In genomic region chr5:123937230-123937629, GRCh38 we compare ENCODE assay signal across 8 cellular contexts.
DNase-seq lines count a peak whose midpoint lies in the region; ATAC-seq and TF ChIP-seq lines count a peak whose summit lies in the region.

No MANE protein-coding gene starts in this region.

- H3K4me3 ChIP-seq in H7 (ENCODE audit: insufficient read depth, low read depth, low read length) (no peak overlapping the region), Peyer's patch (no peak overlapping the region), esophagus squamous epithelium (no peak overlapping the region), psoas muscle (no peak overlapping the region)

- H3K27me3 ChIP-seq in H7 (ENCODE audit: control insufficient read depth, insufficient read depth, low read length) = no peaks in the 10 kb centered on the region
- H3K27me3 ChIP-seq in Peyer's patch = no peaks in the 10 kb centered on the region
- no peaks in the 10 kb centered on the region for H3K27me3 ChIP-seq in esophagus squamous epithelium
- no peaks in the 10 kb centered on the region for H3K27me3 ChIP-seq in psoas muscle (ENCODE audit: insufficient read depth in 3 of 3, low read length in 2 of 3)

- 0 out of 2 replicates have a peak, but pooled peaks cover 2% of the 10 kb centered on the region for H3K36me3 ChIP-seq in H7 (replicated peaks; ENCODE audit: control insufficient read depth, insufficient read depth, low read length)
- H3K36me3 ChIP-seq in Peyer's patch = no peaks in the 10 kb centered on the region
- no peaks in the 10 kb centered on the region for H3K36me3 ChIP-seq in esophagus squamous epithelium
- H3K36me3 ChIP-seq in psoas muscle (ENCODE audit: insufficient read depth in 1 of 2, low read depth in 1 of 2) = no peaks in the 10 kb centered on the region

- 50 to 52% methylated on average over 6 of the region's 6 CpGs for WGBS in esophagus squamous epithelium, 2 donors
- 64 to 66% (median 65%) methylated on average over 6 of the region's 6 CpGs for WGBS in psoas muscle, 3 donors

- H3K4me1 ChIP-seq in Peyer's patch (no peaks in the 10 kb centered on the region), esophagus squamous epithelium (no peaks in the 10 kb centered on the region), psoas muscle (no peaks in the 10 kb centered on the region)

- no peak for TF ChIP-seq POLR2A in Peyer's patch (IDR thresholded peaks at IDR 0.05)
- no peak for TF ChIP-seq POLR2A in esophagus squamous epithelium (IDR thresholded peaks at IDR 0.05)

- intact Hi-C loops in esophagus squamous epithelium (cut with DNase I) = no loop called here
- intact Hi-C loops in psoas muscle (cut with DNase I) = no loop called here

- peak; percentile 23 for DNase-seq in AG20443 (ENCODE audit: low spot score)
- DNase-seq in H7 = peak; percentile 31
- peak in 1 of 3 donors; percentile 58 for DNase-seq in Peyer's patch
- no peak for DNase-seq in esophagus squamous epithelium (lab: John Stamatoyannopoulos, UW)
- DNase-seq in psoas muscle = no peak
- DNase-seq in stimulated activated CD4-positive, alpha-beta T cell treated with anti-CD3 and anti-CD28 coated beads, Interleukin-2, amount 100 ng/mL, for 48 hours = no peak

- peaks cover 0 to 20% (median 3%) of the 10 kb centered on the region in 4 donors for H3K9me3 ChIP-seq in Peyer's patch
- peaks cover 0 to 31% (median 10%) of the 10 kb centered on the region in 3 donors for H3K9me3 ChIP-seq in esophagus squamous epithelium
- peaks cover 11% of the 10 kb centered on the region for H3K9me3 ChIP-seq in psoas muscle

- TF ChIP-seq CTCF in Peyer's patch (IDR thresholded peaks at IDR 0.05) = peak in 5 of 6 experiments; percentile 20 to 62 (median 58)
- TF ChIP-seq CTCF in esophagus squamous epithelium (IDR thresholded peaks at IDR 0.05) = peak in 5 of 6 experiments; percentile 46 to 78 (median 62)
- peak; percentile 61 for TF ChIP-seq CTCF in psoas muscle (IDR thresholded peaks at IDR 0.05)

- H3K27ac ChIP-seq in Peyer's patch = no peak overlapping the region
- no peak overlapping the region for H3K27ac ChIP-seq in esophagus squamous epithelium
- no peak overlapping the region for H3K27ac ChIP-seq in psoas muscle

- ATAC-seq in psoas muscle (peak; percentile 56 to 63 (median 57)), HG03280 (IDR thresholded peaks at IDR 0.05; ENCODE audit: unreplicated experiment) (no peak), HG02885 (IDR thresholded peaks at IDR 0.05; ENCODE audit: poor library complexity, unreplicated experiment) (no peak)

Comparison
In these comparisons a context has a peak if more than half of its experiments do, and no peak if none do; other contexts are left out.
1. DNase-seq: peak in AG20443 (single experiment) and H7 (single experiment); none in esophagus squamous epithelium (single experiment), psoas muscle (0 of 2) and stimulated activated CD4-positive, alpha-beta T cell treated with anti-CD3 and anti-CD28 coated beads, Interleukin-2, amount 100 ng/mL, for 48 hours (0 of 2).
2. ATAC-seq: peak in psoas muscle (4 of 4); none in HG03280 (single experiment) and HG02885 (single experiment).
3. Peak in every context shown above with its lines, with median percentiles within 50 percentile points of each other: CTCF ChIP-seq.